ENCODE assay signal across 8 cellular contexts in the genomic region with DNA sequence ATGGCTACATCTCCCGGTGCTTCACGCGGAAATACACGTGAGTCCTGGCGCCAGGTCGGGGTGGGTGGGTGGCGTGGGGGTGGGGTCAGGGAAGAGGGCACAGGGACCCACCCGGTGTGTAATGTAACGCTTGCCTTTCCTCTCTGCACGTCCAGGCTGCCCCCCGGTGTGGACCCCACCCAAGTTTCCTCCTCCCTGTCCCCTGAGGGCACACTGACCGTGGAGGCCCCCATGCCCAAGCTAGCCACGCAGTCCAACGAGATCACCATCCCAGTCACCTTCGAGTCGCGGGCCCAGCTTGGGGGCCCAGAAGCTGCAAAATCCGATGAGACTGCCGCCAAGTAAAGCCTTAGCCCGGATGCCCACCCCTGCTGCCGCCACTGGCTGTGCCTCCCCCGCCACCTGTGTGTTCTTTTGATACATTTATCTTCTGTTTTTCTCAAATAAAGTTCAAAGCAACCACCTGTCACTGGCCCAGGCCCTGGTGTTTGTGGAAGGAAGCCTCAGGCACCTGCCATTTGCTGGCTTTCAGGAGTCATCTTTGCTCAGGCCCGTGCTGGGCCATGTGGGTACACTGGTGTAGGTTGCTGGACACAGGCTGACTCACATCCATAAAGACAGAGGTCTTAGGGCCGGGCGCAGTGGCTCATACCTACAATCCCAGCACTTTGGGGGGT. TPM values are rescaled to one million over a fixed set of nuclear protein-coding genes. Genes with fewer than 3 reads are reported as not detected.
DNase-seq lines count a peak whose midpoint lies in the region; ATAC-seq and FAIRE-seq lines count a peak whose summit lies in the region.

No MANE protein-coding gene starts in this region.

- no peak for FAIRE-seq in frontal cortex (lab: Jason Lieb, UNC)

- no peaks in the 10 kb centered on the region for H3K27me3 Mint-ChIP-seq in activated T-helper 17 cell treated with anti-CD3 and anti-CD28 coated beads, Interleukin-2, amount 50 U/mL, for 72 hours
- H3K27me3 Mint-ChIP-seq in immature natural killer cell (ENCODE audit: low read depth in 3 of 3): peaks cover 2 to 4% (median 3%) of the 10 kb centered on the region in 3 donors
- H3K27me3 Mint-ChIP-seq in stimulated activated naive CD8-positive, alpha-beta T cell treated with anti-CD3 and anti-CD28 coated beads, Interleukin-15, Interleukin-2, amounts not matched to agents 100 ng/mL and 50 ng/mL, for 24 hours: peaks cover 6% of the 10 kb centered on the region

- no peaks in the 10 kb centered on the region for H3K9me3 Mint-ChIP-seq in activated T-helper 17 cell treated with anti-CD3 and anti-CD28 coated beads, Interleukin-2, amount 50 U/mL, for 72 hours
- no peaks in the 10 kb centered on the region for H3K9me3 Mint-ChIP-seq in immature natural killer cell
- H3K9me3 Mint-ChIP-seq in stimulated activated naive CD8-positive, alpha-beta T cell treated with anti-CD3 and anti-CD28 coated beads, Interleukin-15, Interleukin-2, amounts not matched to agents 100 ng/mL and 50 ng/mL, for 24 hours: no peaks in the 10 kb centered on the region

- peaks cover 5% of the 10 kb centered on the region for H3K4me1 Mint-ChIP-seq in activated T-helper 17 cell treated with anti-CD3 and anti-CD28 coated beads, Interleukin-2, amount 50 U/mL, for 72 hours
- peaks cover 15 to 19% of the 10 kb centered on the region in 2 donors for H3K4me1 Mint-ChIP-seq in immature natural killer cell
- H3K4me1 Mint-ChIP-seq in stimulated activated naive CD8-positive, alpha-beta T cell treated with anti-CD3 and anti-CD28 coated beads, Interleukin-15, Interleukin-2, amounts not matched to agents 100 ng/mL and 50 ng/mL, for 24 hours (ENCODE audit: low read depth): peaks cover 19% of the 10 kb centered on the region

- H3K4me3 Mint-ChIP-seq in activated T-helper 17 cell treated with anti-CD3 and anti-CD28 coated beads, Interleukin-2, amount 50 U/mL, for 72 hours: peak overlapping the region; percentile 80
- peak overlapping the region; percentile 88 to 91 (median 90) for H3K4me3 Mint-ChIP-seq in immature natural killer cell
- peak overlapping the region; percentile 85 for H3K4me3 Mint-ChIP-seq in stimulated activated naive CD8-positive, alpha-beta T cell treated with anti-CD3 and anti-CD28 coated beads, Interleukin-15, Interleukin-2, amounts not matched to agents 100 ng/mL and 50 ng/mL, for 24 hours

- DNase-seq in stimulated activated naive CD4-positive, alpha-beta T cell (lab: John Stamatoyannopoulos, UW): peak in 4 of 6 experiments; percentile 8 to 58 (median 28)
- DNase-seq in stimulated activated naive CD4-positive, alpha-beta T cell treated with Interleukin-2 at 50 U/mL for 16 hours (lab: John Stamatoyannopoulos, UW): no peak
- DNase-seq in immature natural killer cell (peak; percentile 11 to 21 (median 13)), DMS79 (lab: John Stamatoyannopoulos, UW) (no peak), frontal cortex (ENCODE audit: low spot score in 2 of 2) (no peak)

- peak overlapping the region; percentile 94 for H3K27ac Mint-ChIP-seq in activated T-helper 17 cell treated with anti-CD3 and anti-CD28 coated beads, Interleukin-2, amount 50 U/mL, for 72 hours
- H3K27ac Mint-ChIP-seq in immature natural killer cell: peak overlapping the region; percentile 36 to 82 (median 63)
- H3K27ac Mint-ChIP-seq in stimulated activated naive CD8-positive, alpha-beta T cell treated with anti-CD3 and anti-CD28 coated beads, Interleukin-15, Interleukin-2, amounts not matched to agents 100 ng/mL and 50 ng/mL, for 24 hours: peak overlapping the region; percentile 88

- ATAC-seq in activated T-helper 17 cell treated with anti-CD3 and anti-CD28 coated beads, Interleukin-2, amount 50 U/mL, for 72 hours (replicated peaks): peak; percentile 12
- ATAC-seq in GM19035 (IDR thresholded peaks at IDR 0.05; ENCODE audit: unreplicated experiment): no peak

- H3K36me3 Mint-ChIP-seq in activated T-helper 17 cell treated with anti-CD3 and anti-CD28 coated beads, Interleukin-2, amount 50 U/mL, for 72 hours (ENCODE audit: low read depth): peaks cover 12% of the 10 kb centered on the region
- H3K36me3 Mint-ChIP-seq in immature natural killer cell: no peaks in the 10 kb centered on the region
- H3K36me3 Mint-ChIP-seq in stimulated activated naive CD8-positive, alpha-beta T cell treated with anti-CD3 and anti-CD28 coated beads, Interleukin-15, Interleukin-2, amounts not matched to agents 100 ng/mL and 50 ng/mL, for 24 hours (ENCODE audit: low read depth): no peaks in the 10 kb centered on the region

RNA-seq across cellular contexts. Expression of a gene that starts 1.5 kb away (rescaled TPM):
- total RNA-seq in activated T-helper 17 cell treated with anti-CD3 and anti-CD28 coated beads, Interleukin-2, amount 50 U/mL, for 72 hours: 10 to 100 TPM; 28.0 to 71.7 TPM
- polyA plus RNA-seq in immature natural killer cell: 10 to 100 TPM; 11.2 to 49.8 (median 34.6) TPM
- total RNA-seq in frontal cortex: 2.4 TPM

RNA-seq across cellular contexts. Expression of a gene that starts 54.8 kb away (rescaled TPM):
- total RNA-seq in activated T-helper 17 cell treated with anti-CD3 and anti-CD28 coated beads, Interleukin-2, amount 50 U/mL, for 72 hours: 100 to 1,000 TPM; 118 to 156 TPM
- polyA plus RNA-seq in immature natural killer cell: 1 to 10 TPM; 1.1 to 3.2 (median 1.4) TPM
- 404 TPM for total RNA-seq in frontal cortex

Comparison
In these comparisons a context has a peak if more than half of its experiments do, and no peak if none do; other contexts are left out.
1. DNase-seq: peak in stimulated activated naive CD4-positive, alpha-beta T cell (4 of 6) and immature natural killer cell (3 of 3); none in stimulated activated naive CD4-positive, alpha-beta T cell treated with Interleukin-2 at 50 U/mL for 16 hours (single experiment), DMS79 (single experiment) and frontal cortex (0 of 2).
2. Peak in every context shown above with its lines, with median percentiles within 50 percentile points of each other: H3K27ac Mint-ChIP-seq and H3K4me3 Mint-ChIP-seq.